Comparison of ENCODE assay signal across 8 cellular contexts in genomic region chr1:230167419-230167852, GRCh38.
DNase-seq lines count a peak whose midpoint lies in the region; ATAC-seq and TF ChIP-seq lines count a peak whose summit lies in the region.

No MANE protein-coding gene starts in this region.

- H3K27ac ChIP-seq in osteoblast (ENCODE audit: low read depth, low read length), result no peak overlapping the region

- H2AFZ ChIP-seq in osteoblast (ENCODE audit: low read length), result no peak overlapping the region

- no peaks in the 10 kb centered on the region for H3K36me3 Mint-ChIP-seq in activated CD4-positive, alpha-beta T cell treated with anti-CD3 and anti-CD28 coated beads, Interleukin-2, amount 10 ng/mL, durations not matched to agents 7 days and 5 days (ENCODE audit: low read depth)

- H3K4me1 ChIP-seq in osteoblast (ENCODE audit: insufficient read depth, low read length), result peaks cover 40% of the 10 kb centered on the region

- no peaks in the 10 kb centered on the region for H3K27me3 Mint-ChIP-seq in activated CD4-positive, alpha-beta T cell treated with anti-CD3 and anti-CD28 coated beads, Interleukin-2, amount 10 ng/mL, durations not matched to agents 7 days and 5 days

- H3K27ac Mint-ChIP-seq in activated CD4-positive, alpha-beta T cell treated with anti-CD3 and anti-CD28 coated beads, Interleukin-2, amount 10 ng/mL, durations not matched to agents 7 days and 5 days, result no peak overlapping the region

- H3K27me3 ChIP-seq in osteoblast (ENCODE audit: insufficient read depth, low read length), result no peaks in the 10 kb centered on the region

- H3K9me3 Mint-ChIP-seq in activated CD4-positive, alpha-beta T cell treated with anti-CD3 and anti-CD28 coated beads, Interleukin-2, amount 10 ng/mL, durations not matched to agents 7 days and 5 days, result no peaks in the 10 kb centered on the region

- TF ChIP-seq POLR2A in erythroblast (IDR thresholded peaks at IDR 0.05; ENCODE audit: low read length), result no peak

- in situ Hi-C loops in GM13977 (cut with MboI; ENCODE audit: low pct_unique_long_range_greater_than_20kb, low sequenced_read_pairs, unreplicated experiment), result no loop called here

- no peak overlapping the region for H3K4me3 ChIP-seq in osteoblast (ENCODE audit: insufficient read depth, low read length)

- H3K79me2 ChIP-seq in osteoblast (ENCODE audit: insufficient read depth, low read length), result peaks cover 83% of the 10 kb centered on the region

- no peaks in the 10 kb centered on the region for H3K9me3 ChIP-seq in osteoblast (ENCODE audit: low read depth, low read length)

- TF ChIP-seq CTCF in GM13977 (IDR thresholded peaks at IDR 0.05; ENCODE audit: extremely low read depth, insufficient read depth, missing control alignments) (peak; percentile 81), osteoblast (IDR thresholded peaks at IDR 0.05; ENCODE audit: extremely low read depth, low read depth, low read length) (peak; percentile 51)

- H3K4me2 ChIP-seq in osteoblast (ENCODE audit: insufficient read depth, low read length), result no peak overlapping the region

- no peak overlapping the region for H3K4me3 Mint-ChIP-seq in activated CD4-positive, alpha-beta T cell treated with anti-CD3 and anti-CD28 coated beads, Interleukin-2, amount 10 ng/mL, durations not matched to agents 7 days and 5 days

- CTCF ChIA-PET in activated CD4-positive, alpha-beta T cell treated with anti-CD3 and anti-CD28 coated beads, Interleukin-2, amount 10 ng/mL, durations not matched to agents 7 days and 5 days (lab: Charles Lee), result interaction anchor here (0.9 to 1.4 kb wide), 5 partner anchors 10 to 95 kb away, joined by 3 to 5 read pairs (median 3); no protein-coding TSS in a partner anchor

- no peaks in the 10 kb centered on the region for H3K36me3 ChIP-seq in osteoblast (ENCODE audit: insufficient read depth, low read length)

- DNase-seq in AG20443 (ENCODE audit: low spot score), result peak; percentile 29
- peak; percentile 60 for DNase-seq in GM13977 (ENCODE audit: low spot score)
- peak; percentile 36 for DNase-seq in NCI-H1694 (lab: John Stamatoyannopoulos, UW)
- peak; percentile 38 for DNase-seq in activated CD4-positive, alpha-beta T cell treated with anti-CD3 and anti-CD28 coated beads, Interleukin-2, amount 10 ng/mL, durations not matched to agents 7 days and 5 days
- peak; percentile 80 to 81 for DNase-seq in erythroblast (lab: John Stamatoyannopoulos, UW)
- no peak for DNase-seq in osteoblast (ENCODE audit: insufficient read length, low spot score, missing footprints)
- DNase-seq in hippocampal formation (lab: John Stamatoyannopoulos, UW), result no peak

- ATAC-seq in GM18858 (IDR thresholded peaks at IDR 0.05; ENCODE audit: unreplicated experiment), result no peak

- POLR2A ChIA-PET in activated CD4-positive, alpha-beta T cell treated with anti-CD3 and anti-CD28 coated beads, Interleukin-2, amount 10 ng/mL, durations not matched to agents 7 days and 5 days (lab: Charles Lee), result interaction anchor here (0.6 kb wide), 1 partner anchor 413 kb away, joined by 3 read pairs; no protein-coding TSS in a partner anchor

- H3K4me1 Mint-ChIP-seq in activated CD4-positive, alpha-beta T cell treated with anti-CD3 and anti-CD28 coated beads, Interleukin-2, amount 10 ng/mL, durations not matched to agents 7 days and 5 days, result peaks cover 30% of the 10 kb centered on the region

- H4K20me1 ChIP-seq in osteoblast (ENCODE audit: insufficient read depth, low read length), result peaks cover 28% of the 10 kb centered on the region

Comparison
In these comparisons a context has a peak if more than half of its experiments do, and no peak if none do; other contexts are left out.
1. DNase-seq: peak in AG20443 (single experiment), GM13977 (single experiment), NCI-H1694 (single experiment), activated CD4-positive, alpha-beta T cell treated with anti-CD3 and anti-CD28 coated beads, Interleukin-2, amount 10 ng/mL, durations not matched to agents 7 days and 5 days (single experiment) and erythroblast (2 of 2); none in osteoblast (single experiment) and hippocampal formation (0 of 2).